Comparison of ENCODE assay signal across 8 cellular contexts in the genomic region with DNA sequence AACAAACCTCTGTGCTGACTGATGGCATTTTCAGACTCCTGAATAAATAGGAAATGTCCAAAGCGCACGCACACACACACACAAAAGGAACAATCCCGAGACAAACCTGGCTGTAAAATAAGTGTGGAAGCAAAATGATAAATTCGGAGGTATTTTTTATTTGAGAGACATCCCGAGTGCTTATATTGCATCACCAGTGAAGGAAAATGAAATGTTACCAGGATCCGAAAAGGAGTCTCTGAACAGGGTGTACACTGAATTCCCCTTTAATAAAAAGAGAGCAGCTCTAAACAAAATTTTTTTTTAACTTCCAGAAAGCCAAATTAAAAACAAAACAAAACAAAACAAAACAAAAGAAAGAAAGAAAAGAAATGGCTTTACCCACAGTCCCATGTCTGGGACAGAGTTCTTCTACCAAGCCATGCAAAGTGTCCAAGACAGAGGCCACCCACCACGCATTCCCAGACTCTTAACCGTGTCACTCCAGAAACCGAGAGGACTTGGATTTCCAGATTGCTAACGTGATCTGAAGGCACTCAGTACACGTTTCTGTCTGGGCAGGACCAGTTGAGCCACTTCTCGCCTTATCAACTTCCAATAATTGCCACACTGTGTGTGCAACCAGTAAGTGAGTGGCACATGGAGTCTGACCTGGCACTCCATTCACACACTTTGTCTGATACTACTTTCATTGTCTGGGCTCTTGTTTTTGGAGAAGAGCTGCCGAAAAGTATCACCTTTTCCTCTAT. TPM values are rescaled to one million over a fixed set of nuclear protein-coding genes. Genes with fewer than 3 reads are reported as not detected.
DNase-seq lines count a peak whose midpoint lies in the region; ATAC-seq lines count a peak whose summit lies in the region.

No MANE protein-coding gene starts in this region.

- H3K4me1 ChIP-seq in adipocyte (ENCODE audit: control insufficient read depth, insufficient read depth, low read length) = peaks cover 41% of the 10 kb centered on the region

- peaks cover 1% of the 10 kb centered on the region for H3K9me3 ChIP-seq in adipocyte (ENCODE audit: control insufficient read depth, low read length)

- intact Hi-C loops in left ventricle myocardium superior (cut with micrococcal nuclease) = no loop called here

- peak; percentile 74 for DNase-seq in DMS 273 (lab: John Stamatoyannopoulos, UW; ENCODE audit: unreplicated experiment)
- DNase-seq in DMS 273 treated with DMSO at 0.1 percent for 48 hours (lab: John Stamatoyannopoulos, UW) = no peak
- DNase-seq in adipocyte (ENCODE audit: low read depth) = peak; percentile 65
- DNase-seq in left ventricle myocardium superior = no peak
- peak; percentile 33 for DNase-seq in renal cortical epithelial cell (ENCODE audit: low read depth)
- DNase-seq in activated CD4-positive, CD25-positive, alpha-beta regulatory T cell (lab: John Stamatoyannopoulos, UW) = no peak
- no peak for DNase-seq in NCI-H128 (lab: John Stamatoyannopoulos, UW; ENCODE audit: unreplicated experiment)

- peak overlapping the region; percentile 97 for H3K4me3 ChIP-seq in adipocyte (ENCODE audit: low read length)

- ATAC-seq in HG03378 (IDR thresholded peaks at IDR 0.05; ENCODE audit: unreplicated experiment) (peak; percentile 3), left ventricle myocardium superior (peak; percentile 45)

- H3K9ac ChIP-seq in adipocyte (ENCODE audit: low read length) = peak overlapping the region; percentile 95

- H3K27me3 ChIP-seq in adipocyte (replicated peaks; ENCODE audit: control insufficient read depth, insufficient read depth, low read length) = no peaks in the 10 kb centered on the region

- peaks cover 11% of the 10 kb centered on the region for H3K36me3 ChIP-seq in adipocyte (ENCODE audit: control insufficient read depth, insufficient read depth, low read length, severe bottlenecking)

RNA-seq across cellular contexts. Expression of a gene that starts 0.8 kb away (rescaled TPM):
- total RNA-seq in left ventricle myocardium superior (24.9 TPM), renal cortical epithelial cell (21.7 and 45.3 TPM in 2 replicates)

Comparison
In these comparisons a context has a peak if more than half of its experiments do, and no peak if none do; other contexts are left out.
1. DNase-seq: peak in DMS 273 (single experiment), adipocyte (single experiment) and renal cortical epithelial cell (single experiment); none in DMS 273 treated with DMSO at 0.1 percent for 48 hours (single experiment), left ventricle myocardium superior (single experiment), activated CD4-positive, CD25-positive, alpha-beta regulatory T cell (0 of 4) and NCI-H128 (single experiment).